ENCODE assay signal across 10 cellular contexts in genomic region chr4:155973639-155974475, GRCh38.
DNase-seq lines count a peak whose midpoint lies in the region; ATAC-seq and TF ChIP-seq lines count a peak whose summit lies in the region.
"Had no signal": no experiment of that assay in that cellular context is flagged by ENCODE, and none has a peak within 500 bp of the region (broad histone marks: within the 10 kb centered on the region; RNA-seq: fewer than 3 reads in every experiment).

No MANE protein-coding gene starts in this region.

- ATAC-seq in GM21367 (IDR thresholded peaks at IDR 0.05; ENCODE audit: unreplicated experiment) (peak; percentile 15), HG03103 (IDR thresholded peaks at IDR 0.05; ENCODE audit: low read depth, unreplicated experiment) (peak; percentile 21)
- no peak for ATAC-seq in stimulated activated effector memory CD8-positive, alpha-beta T cell treated with anti-CD3 and anti-CD28 coated beads, Interleukin-12 subunit alpha, Interleukin-12 subunit beta, amount 100 ng/mL, for 72 hours

- H3K4me3 ChIP-seq in AG10803 (ENCODE audit: low read length): no peak overlapping the region

- no peak overlapping the region for H3K27ac Mint-ChIP-seq in stimulated activated effector memory CD8-positive, alpha-beta T cell treated with anti-CD3 and anti-CD28 coated beads, Interleukin-12 subunit alpha, Interleukin-12 subunit beta, amount 100 ng/mL, for 72 hours

- H3K36me3 Mint-ChIP-seq in stimulated activated effector memory CD8-positive, alpha-beta T cell treated with anti-CD3 and anti-CD28 coated beads, Interleukin-12 subunit alpha, Interleukin-12 subunit beta, amount 100 ng/mL, for 72 hours: no peaks in the 10 kb centered on the region

- H3K9me3 Mint-ChIP-seq in stimulated activated effector memory CD8-positive, alpha-beta T cell treated with anti-CD3 and anti-CD28 coated beads, Interleukin-12 subunit alpha, Interleukin-12 subunit beta, amount 100 ng/mL, for 72 hours: peaks cover 2% of the 10 kb centered on the region

- DNase-seq in AG10803 (ENCODE audit: low read depth) (peak; percentile 47), astrocyte of the hippocampus (ENCODE audit: low read depth, low spot score) (peak; percentile 80), SKM-1 (lab: John Stamatoyannopoulos, UW; ENCODE audit: unreplicated experiment) (no peak), amniotic stem cell (lab: John Stamatoyannopoulos, UW) (no peak)
- no peak for DNase-seq in stimulated activated effector memory CD8-positive, alpha-beta T cell treated with anti-CD3 and anti-CD28 coated beads, Interleukin-12 subunit alpha, Interleukin-12 subunit beta, amount 100 ng/mL, for 72 hours (ENCODE audit: low spot score in 2 of 2)
- no peak for DNase-seq in stimulated activated naive CD4-positive, alpha-beta T cell treated with Interleukin-2 at 50 U/mL for 16 hours (lab: John Stamatoyannopoulos, UW)
- DNase-seq: anterior cingulate cortex, NCI-H2081 treated with DMSO at 0.1 percent for 48 hours had no signal

- no peak overlapping the region for H3K4me3 Mint-ChIP-seq in stimulated activated effector memory CD8-positive, alpha-beta T cell treated with anti-CD3 and anti-CD28 coated beads, Interleukin-12 subunit alpha, Interleukin-12 subunit beta, amount 100 ng/mL, for 72 hours

- TF ChIP-seq CTCF in AG10803 (conservative IDR thresholded peaks at IDR 0.05; ENCODE audit: low read length): no peak

- H3K4me1 Mint-ChIP-seq in stimulated activated effector memory CD8-positive, alpha-beta T cell treated with anti-CD3 and anti-CD28 coated beads, Interleukin-12 subunit alpha, Interleukin-12 subunit beta, amount 100 ng/mL, for 72 hours: no peaks in the 10 kb centered on the region

Comparison
In these comparisons a context has a peak if more than half of its experiments do, and no peak if none do; other contexts are left out.
1. DNase-seq: peak in AG10803 (single experiment) and astrocyte of the hippocampus (single experiment); none in stimulated activated effector memory CD8-positive, alpha-beta T cell treated with anti-CD3 and anti-CD28 coated beads, Interleukin-12 subunit alpha, Interleukin-12 subunit beta, amount 100 ng/mL, for 72 hours (0 of 2), SKM-1 (single experiment), amniotic stem cell (single experiment) and stimulated activated naive CD4-positive, alpha-beta T cell treated with Interleukin-2 at 50 U/mL for 16 hours (single experiment).